ENCODE assay signal across 8 cellular contexts in the genomic region with DNA sequence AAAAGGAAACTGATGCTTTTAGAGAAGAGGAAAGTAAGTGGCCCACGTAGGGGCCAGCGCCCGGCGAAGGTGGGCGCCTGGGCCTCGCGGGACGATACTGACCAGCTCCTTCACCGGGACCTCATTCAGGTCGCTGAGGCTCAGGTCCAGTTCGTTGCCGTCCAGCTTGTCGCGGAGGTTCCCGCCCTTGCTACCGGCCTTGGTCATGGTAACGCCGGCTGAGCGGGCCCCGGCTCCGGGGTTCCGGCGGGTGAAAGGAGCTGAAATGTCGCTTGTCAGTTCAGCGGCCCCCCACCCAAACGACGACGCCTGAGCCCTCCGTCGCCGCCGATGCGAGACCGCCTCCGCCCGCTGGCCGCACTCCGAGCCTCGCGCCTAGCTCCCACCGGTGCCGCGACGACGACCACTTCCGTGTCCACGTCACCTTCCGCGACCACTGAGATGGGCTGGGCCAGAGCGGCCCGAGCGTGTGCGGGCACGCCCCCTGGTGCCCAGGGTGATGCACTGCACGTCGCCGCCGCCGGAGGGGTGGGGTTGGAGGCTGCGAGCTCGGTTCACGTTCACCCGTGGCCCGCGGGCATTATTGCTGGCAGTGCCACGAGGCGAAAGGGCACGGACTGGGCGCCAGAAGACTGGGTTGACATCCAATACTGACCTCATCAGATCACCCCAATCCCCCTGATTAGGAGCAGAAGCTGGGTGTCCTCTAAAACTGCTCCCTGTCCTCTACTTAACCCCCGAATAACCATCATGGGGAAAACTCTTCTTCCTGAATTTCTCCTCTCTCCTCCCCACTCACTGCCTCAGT. TPM values are rescaled to one million over a fixed set of nuclear protein-coding genes. Genes with fewer than 3 reads are reported as not detected.
DNase-seq lines count a peak whose midpoint lies in the region; ATAC-seq and TF ChIP-seq lines count a peak whose summit lies in the region.

Gene LRRC59, minus strand, starts transcription at position 413 of the 808 bp plus-strand sequence. Its CDS starts 206 bp downstream, at position 207.

- H3K27ac ChIP-seq in parathyroid adenoma = peak within 1 kb of the TSS; percentile 37
- H3K27ac ChIP-seq in tibial artery = peak within 1 kb of the TSS; percentile 75 to 82

- DNase-seq in NCI-H1048 (lab: John Stamatoyannopoulos, UW) (peak; percentile 71), SW 1271 (lab: John Stamatoyannopoulos, UW) (peak; percentile 39 to 76), Right ventricle myocardium superior (peak; percentile 95), tibial artery (peak; percentile 84 to 91)
- DNase-seq in activated naive CD8-positive, alpha-beta T cell treated with anti-CD3 and anti-CD28 coated beads, Interleukin-2, amount 50 U/mL, for 16 hours (ENCODE audit: low read depth, low spot score) = peak; percentile 86

- peak within 1 kb of the TSS; percentile 63 for H3K4me2 ChIP-seq in parathyroid adenoma (ENCODE audit: low read length)

- TF ChIP-seq CTCF in GM12872 (IDR thresholded peaks at IDR 0.05; ENCODE audit: insufficient read depth, low read depth, low read length) (peak; percentile 99), parathyroid adenoma (IDR thresholded peaks at IDR 0.05) (peak; percentile 98), tibial artery (IDR thresholded peaks at IDR 0.05) (peak; percentile 94 to 96)

- peak within 1 kb of the TSS; percentile 77 for H2AFZ ChIP-seq in parathyroid adenoma

- intact Hi-C loops in Right ventricle myocardium superior (cut with DNase I) (no loop called here), tibial artery (cut with DNase I; ENCODE audit: low total_unique reads) (no loop called here)

- ATAC-seq in HG02588 (IDR thresholded peaks at IDR 0.05; ENCODE audit: unreplicated experiment) = peak; percentile 92
- ATAC-seq in Right ventricle myocardium superior (ENCODE audit: poor library complexity) = peak; percentile 99

- no peaks in the 10 kb centered on the region for H3K27me3 ChIP-seq in parathyroid adenoma (ENCODE audit: control insufficient read depth, insufficient read depth, low read length)
- no peaks in the 10 kb centered on the region for H3K27me3 ChIP-seq in tibial artery

- H3K4me3 ChIP-seq in parathyroid adenoma (ENCODE audit: low read depth, low read length) (peak within 1 kb of the TSS; percentile 63), tibial artery (peak within 1 kb of the TSS; percentile 81 to 94)

- H3K4me1 ChIP-seq in parathyroid adenoma = peaks cover 3% of the 10 kb centered on the region
- peaks cover 0 to 25% (median 19%) of the 10 kb centered on the region in 4 donors for H3K4me1 ChIP-seq in tibial artery

- peaks cover 12% of the 10 kb centered on the region for H3K79me2 ChIP-seq in parathyroid adenoma

- H3K9me3 ChIP-seq in parathyroid adenoma (ENCODE audit: control insufficient read depth, low read length) = no peaks in the 10 kb centered on the region
- H3K9me3 ChIP-seq in tibial artery = no peaks in the 10 kb centered on the region

- H3K36me3 ChIP-seq in parathyroid adenoma (ENCODE audit: control insufficient read depth, insufficient read depth, low read length) (no peaks in the 10 kb centered on the region), tibial artery (peaks cover 27 to 28% (median 27%) of the 10 kb centered on the region in 3 donors)

- H3K9ac ChIP-seq in parathyroid adenoma = peak within 1 kb of the TSS; percentile 33

RNA-seq across cellular contexts. Expression of gene LRRC59, which starts in this region (rescaled TPM):
- total RNA-seq in Right ventricle myocardium superior = 20.3 TPM

Comparison
In these comparisons a context has a peak if more than half of its experiments do, and no peak if none do; other contexts are left out.
1. Peak in every context shown above with its lines: DNase-seq, ATAC-seq, H3K4me3 ChIP-seq and H3K27ac ChIP-seq.